8 cellular contexts compared by ENCODE assay signal in the genomic region with DNA sequence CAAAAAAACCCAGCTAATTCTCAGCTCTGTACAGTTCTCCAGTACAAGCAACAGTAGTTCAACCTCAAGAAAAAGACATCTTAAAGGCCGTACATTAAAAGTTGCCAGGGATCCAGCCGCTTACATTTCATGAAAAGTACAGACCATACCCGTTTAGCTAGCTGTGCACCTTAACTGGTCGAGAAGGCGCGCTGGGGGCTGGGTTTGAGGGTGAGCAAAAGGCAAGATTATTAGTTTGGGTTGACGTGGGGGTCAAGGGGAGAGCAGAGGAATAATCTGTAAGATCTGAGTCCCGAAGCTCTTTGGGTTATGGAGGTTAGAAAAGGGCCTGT.
DNase-seq lines count a peak whose midpoint lies in the region; ATAC-seq lines count a peak whose summit lies in the region.

No MANE protein-coding gene starts in this region.

- H3K27ac ChIP-seq in angular gyrus (ENCODE audit: low read depth, low read length) (peak overlapping the region; percentile 73), iPS-20b (ENCODE audit: low read length) (peak overlapping the region; percentile 94)

- peak; percentile 21 for ATAC-seq in HG03280 (IDR thresholded peaks at IDR 0.05; ENCODE audit: unreplicated experiment)

- no peaks in the 10 kb centered on the region for H3K27me3 ChIP-seq in iPS-20b (ENCODE audit: insufficient read depth, low read length)

- peak overlapping the region; percentile 88 for H3K4me3 ChIP-seq in iPS-20b (ENCODE audit: low read length)

- peaks cover 4% of the 10 kb centered on the region; the same call in 1 of the 2 replicates for H3K4me1 ChIP-seq in iPS-20b (ENCODE audit: insufficient read depth, low read length)

- H3K36me3 ChIP-seq in iPS-20b (ENCODE audit: insufficient read depth, low read depth, low read length) = no peaks in the 10 kb centered on the region

- H3K9ac ChIP-seq in iPS-20b (ENCODE audit: low read depth, low read length) = peak overlapping the region; percentile 96

- no peaks in the 10 kb centered on the region for H3K9me3 ChIP-seq in iPS-20b (ENCODE audit: insufficient read depth, low read depth, low read length)

- peak; percentile 68 for DNase-seq in SKM-1 treated with dmso at 0.1 percent for 144 hours (lab: John Stamatoyannopoulos, UW; ENCODE audit: unreplicated experiment)
- no peak for DNase-seq in SKM-1 (lab: John Stamatoyannopoulos, UW; ENCODE audit: unreplicated experiment)
- peak; percentile 15 for DNase-seq in T follicular helper cell (ENCODE audit: low read depth)
- peak; percentile 43 for DNase-seq in stimulated activated CD4-positive, alpha-beta T cell treated with anti-CD3 and anti-CD28 coated beads, Interleukin-1b, Interleukin-23, amount 100 ng/mL, for 48 hours
- DNase-seq in NCI-H2196 treated with DMSO at 0.1 percent for 48 hours (lab: John Stamatoyannopoulos, UW; ENCODE audit: unreplicated experiment) = no peak

Comparison
In these comparisons a context has a peak if more than half of its experiments do, and no peak if none do; other contexts are left out.
1. DNase-seq: peak in SKM-1 treated with dmso at 0.1 percent for 144 hours (single experiment), T follicular helper cell (single experiment) and stimulated activated CD4-positive, alpha-beta T cell treated with anti-CD3 and anti-CD28 coated beads, Interleukin-1b, Interleukin-23, amount 100 ng/mL, for 48 hours (single experiment); none in SKM-1 (single experiment) and NCI-H2196 treated with DMSO at 0.1 percent for 48 hours (single experiment).